In the genomic region with DNA sequence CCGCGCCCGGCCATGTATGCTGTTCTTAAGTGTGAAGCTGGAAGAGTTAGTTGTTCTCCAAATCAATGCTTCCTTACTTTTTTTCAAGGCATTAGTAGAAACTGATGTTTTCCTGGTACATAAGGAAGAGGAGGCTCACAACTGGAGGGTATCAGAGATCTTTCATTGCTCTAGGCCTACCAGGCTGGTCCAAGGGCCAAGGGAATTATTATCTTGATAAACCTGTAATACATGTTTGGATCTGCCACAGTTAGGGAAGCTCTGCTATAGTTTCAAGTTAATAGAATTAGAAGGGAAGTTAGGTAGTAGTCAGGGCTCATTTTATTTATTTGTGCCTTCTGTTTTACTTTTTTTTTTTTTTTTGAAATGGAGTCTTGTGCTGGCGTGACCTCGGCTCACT, we compare ENCODE assay signal across 13 cellular contexts. TPM values are rescaled to one million over a fixed set of nuclear protein-coding genes. Genes with fewer than 3 reads are reported as not detected.
"Had no signal": no experiment of that assay in that cellular context is flagged by ENCODE, and none has a peak within 500 bp of the region (broad histone marks: within the 10 kb centered on the region; RNA-seq: fewer than 3 reads in every experiment).

No MANE protein-coding gene starts in this region.

RNA-seq across cellular contexts. Expression of a gene that starts 39.5 kb away (rescaled TPM):
- total RNA-seq: activated B cell treated with CpG ODN at 0.5 μM for 24 hours; activated CD4-positive, alpha-beta memory T cell treated with anti-CD3 and anti-CD28 coated beads for 36 hours; activated CD4-positive, alpha-beta memory T cell treated with anti-CD3 and anti-CD28 coated beads, Interleukin-2, amount 10 ng/mL, durations not matched to agents 7 days and 5 days; activated CD4-positive, alpha-beta T cell treated with anti-CD3 and anti-CD28 coated beads for 36 hours; activated CD4-positive, alpha-beta T cell treated with anti-CD3 and anti-CD28 coated beads, Interleukin-2, amount 10 ng/mL, durations not matched to agents 24 days and 14 days; activated CD4-positive, alpha-beta T cell treated with anti-CD3 and anti-CD28 coated beads, Interleukin-2, amount 10 ng/mL, durations not matched to agents 7 days and 5 days; activated CD8-positive, alpha-beta memory T cell treated with anti-CD3 and anti-CD28 coated beads for 36 hours; activated CD8-positive, alpha-beta memory T cell treated with anti-CD3 and anti-CD28 coated beads, Interleukin-2, amount 10 ng/mL, durations not matched to agents 7 days and 5 days; activated CD8-positive, alpha-beta T cell treated with anti-CD3 and anti-CD28 coated beads for 36 hours; activated CD8-positive, alpha-beta T cell treated with anti-CD3 and anti-CD28 coated beads, Interleukin-2, amount 10 ng/mL, durations not matched to agents 7 days and 5 days; T-helper 1 cell treated with Interleukin-12 subunit alpha and Interleukin-12 subunit beta and Interleukin-4 antibody, amounts not matched to agents 30 ng/mL and 1 ng/mL, for 36 hours; T-helper 2 cell treated with Interferon-gamma antibody and Interleukin-4, amounts not matched to agents 100 ng/mL and 5 ng/mL, for 36 hours; WTC11 had no signal
